In genomic region chr5:169804861-169805260, GRCh38 we compare ENCODE assay signal across 1 cellular context.
TF ChIP-seq lines count a peak whose summit lies in the region.

No MANE protein-coding gene starts in this region.

TF ChIP-seq in GM23338, 12 proteins besides CTCF, POLR2A, EP300 and RAD21 (continued from another document):
- no peak for TF ChIP-seq NANOG (IDR thresholded peaks at IDR 0.05; ENCODE audit: borderline replicate concordance)
- no peak for TF ChIP-seq ZNF462 (CRISPR knock-in tag; IDR thresholded peaks at IDR 0.05)
- TF ChIP-seq POLR2AphosphoS5 (IDR thresholded peaks at IDR 0.05; ENCODE audit: low read depth): no peak
- no peak for TF ChIP-seq EZH2 (IDR thresholded peaks at IDR 0.05; ENCODE audit: low read depth, unreplicated experiment)
- TF ChIP-seq JUNB (IDR thresholded peaks at IDR 0.05; ENCODE audit: unreplicated experiment): no peak
- no peak for TF ChIP-seq ZNF331 (CRISPR knock-in tag; IDR thresholded peaks at IDR 0.05; ENCODE audit: low read depth)
- TF ChIP-seq CREB1 (CRISPR knock-in tag; IDR thresholded peaks at IDR 0.05; ENCODE audit: low read depth): no peak
